Comparison of ENCODE assay signal across 11 cellular contexts in the genomic region with DNA sequence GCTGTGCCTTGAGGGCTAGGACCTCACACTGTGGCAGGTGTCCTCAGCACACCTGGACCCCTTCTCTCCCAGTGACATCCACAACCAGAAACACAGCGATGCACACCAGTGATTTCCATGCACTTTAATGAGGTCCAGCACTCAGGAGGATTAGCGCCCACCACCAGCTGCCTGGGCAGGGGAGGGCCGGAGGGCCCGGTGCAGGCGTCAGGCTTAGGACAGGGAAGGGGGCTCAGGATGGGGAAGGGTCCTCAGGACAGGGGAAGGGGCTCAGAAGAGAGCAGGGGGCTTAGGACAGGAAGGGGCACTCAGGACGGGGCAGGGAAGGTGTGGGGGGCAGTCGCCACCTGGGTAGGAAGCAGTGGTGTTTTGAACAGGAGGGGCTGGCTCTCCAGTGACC. TPM values are rescaled to one million over a fixed set of nuclear protein-coding genes. Genes with fewer than 3 reads are reported as not detected.
"Had no signal": no experiment of that assay in that cellular context is flagged by ENCODE, and none has a peak within 500 bp of the region (broad histone marks: within the 10 kb centered on the region; RNA-seq: fewer than 3 reads in every experiment).

No MANE protein-coding gene starts in this region.

RNA-seq across cellular contexts. Expression of gene TPSB2, which starts 1.8 kb away (rescaled TPM):
- total RNA-seq: occipital lobe, osteoblast, pulmonary artery endothelial cell, smooth muscle cell, temporal lobe had no signal
- polyA plus RNA-seq: naive thymus-derived CD4-positive, alpha-beta T cell; neural cell; smooth muscle cell had no signal

RNA-seq across cellular contexts. Expression of gene TPSG1, which starts 3.2 kb away (rescaled TPM):
- total RNA-seq: naive thymus-derived CD4-positive, alpha-beta T cell; occipital lobe; osteoblast; prostate gland; pulmonary artery endothelial cell; right atrium auricular region; smooth muscle cell; temporal lobe; thyroid gland had no signal
- polyA plus RNA-seq: naive thymus-derived CD4-positive, alpha-beta T cell; neural cell; smooth muscle cell had no signal

RNA-seq across cellular contexts. Expression of gene TPSAB1, which starts 12.3 kb away (rescaled TPM):
- total RNA-seq: occipital lobe, osteoblast, pulmonary artery endothelial cell, smooth muscle cell, temporal lobe had no signal
- polyA plus RNA-seq: naive thymus-derived CD4-positive, alpha-beta T cell; neural cell; smooth muscle cell had no signal

RNA-seq across cellular contexts. Expression of gene TPSD1, which starts 27.6 kb away (rescaled TPM):
- total RNA-seq: naive thymus-derived CD4-positive, alpha-beta T cell; occipital lobe; osteoblast; pulmonary artery endothelial cell; right lobe of liver; smooth muscle cell; temporal lobe had no signal
- polyA plus RNA-seq: naive thymus-derived CD4-positive, alpha-beta T cell; neural cell; smooth muscle cell had no signal
